In genomic region chr15:63599401-63600000, GRCh38 we compare ENCODE assay signal across 9 cellular contexts. TPM values are rescaled to one million over a fixed set of nuclear protein-coding genes. Genes with fewer than 3 reads are reported as not detected.
DNase-seq lines count a peak whose midpoint lies in the region; ATAC-seq, FAIRE-seq and TF ChIP-seq lines count a peak whose summit lies in the region.
"Had no signal": no experiment of that assay in that cellular context is flagged by ENCODE, and none has a peak within 500 bp of the region (broad histone marks: within the 10 kb centered on the region; RNA-seq: fewer than 3 reads in every experiment).

No MANE protein-coding gene starts in this region.

- 5 to 39% (median 23%) methylated on average over 17 to 19 of the region's 19 CpGs for WGBS in small intestine, 3 donors

- peak overlapping the region; percentile 83 for H3K27ac ChIP-seq in CD8-positive, alpha-beta T cell (ENCODE audit: low read depth, low read length)
- peak overlapping the region; percentile 77 to 94 for H3K27ac ChIP-seq in small intestine (ENCODE audit: low read depth in 1 of 2, low read length in 1 of 2)

- peak overlapping the region; percentile 89 for H3K27ac Mint-ChIP-seq in CD8-positive, alpha-beta T cell
- peak overlapping the region; percentile 73; the same call in 1 of the 2 replicates for H3K27ac Mint-ChIP-seq in HFFc6
- H3K27ac Mint-ChIP-seq in MCF 10A (ENCODE audit: low read depth, unreplicated experiment): peak overlapping the region; percentile 27
- peak overlapping the region; percentile 45 to 89 (median 76) for H3K27ac Mint-ChIP-seq in immature natural killer cell

- CTCF ChIA-PET in CD8-positive, alpha-beta T cell (lab: Charles Lee): interaction anchor here (0.6 to 10.0 kb wide), 14 partner anchors 11 to 447 kb away, joined by 3 to 69 read pairs (median 4); partner anchors contain the start of gene DAPK2
- CTCF ChIA-PET in MCF 10A (lab: Yijun Ruan, JAX): interaction anchor here (0.6 to 3.4 kb wide), 34 partner anchors 9 to 468 kb away, joined by 3 to 41 read pairs (median 4); partner anchors contain the start of gene USP3

- H3K9me3 Mint-ChIP-seq in CD8-positive, alpha-beta T cell: no peaks in the 10 kb centered on the region
- H3K9me3 Mint-ChIP-seq in HFFc6 (no peaks in the 10 kb centered on the region), MCF 10A (ENCODE audit: unreplicated experiment) (no peaks in the 10 kb centered on the region), immature natural killer cell (no peaks in the 10 kb centered on the region)

- no TSS peak for BruUV-seq in MCF 10A (replicated peaks; lab: Mats Ljungman, UMichigan)

- no peaks in the 10 kb centered on the region for H3K27me3 ChIP-seq in CD8-positive, alpha-beta T cell (ENCODE audit: insufficient read depth, low read length)
- H3K27me3 ChIP-seq in small intestine (ENCODE audit: control insufficient read depth in 2 of 2, insufficient read depth in 2 of 2, low read length in 2 of 2): no peaks in the 10 kb centered on the region

- H3K27me3 Mint-ChIP-seq in CD8-positive, alpha-beta T cell (ENCODE audit: low read depth): no peaks in the 10 kb centered on the region
- H3K27me3 Mint-ChIP-seq in HFFc6 (ENCODE audit: insufficient read depth) (peaks cover 5% of the 10 kb centered on the region), MCF 10A (ENCODE audit: insufficient read depth, unreplicated experiment) (no peaks in the 10 kb centered on the region), immature natural killer cell (ENCODE audit: low read depth in 3 of 3) (peaks cover 12 to 26% (median 20%) of the 10 kb centered on the region in 3 donors)

- intact Hi-C loops in CD8-positive, alpha-beta T cell (cut with DNase I, micrococcal nuclease): loop anchor here (2.0 to 5.0 kb wide), 2 partner anchors 21 to 132 kb away; no protein-coding TSS in a partner anchor
- intact Hi-C loops in MCF 10A (cut with micrococcal nuclease): loop anchor here (1.0 kb wide), 3 partner anchors 95 to 310 kb away; partner anchors contain the start of gene USP3

- peak overlapping the region; percentile 79 for H3K4me3 ChIP-seq in CD8-positive, alpha-beta T cell (ENCODE audit: low read depth, low read length)
- H3K4me3 ChIP-seq in small intestine (ENCODE audit: low read depth in 1 of 2, low read length in 2 of 2): peak overlapping the region in 1 of 2 donors; percentile 62

- no peak for ATAC-seq in CD8-positive, alpha-beta T cell
- 0 out of 3 replicates have a peak, but pooled peaks have one; percentile 6 for ATAC-seq in SK-N-SH treated with all-trans-retinoic acid at 6 μM for 48 hours

- H3K4me1 ChIP-seq in CD8-positive, alpha-beta T cell (ENCODE audit: insufficient read depth, low read length): peaks cover 29% of the 10 kb centered on the region
- H3K4me1 ChIP-seq in small intestine (ENCODE audit: control insufficient read depth in 2 of 2, insufficient read depth in 1 of 2, low read depth in 1 of 2, low read length in 1 of 2): peaks cover 0 to 7% of the 10 kb centered on the region in 2 donors

- peaks cover 59% of the 10 kb centered on the region for H3K4me1 Mint-ChIP-seq in CD8-positive, alpha-beta T cell (ENCODE audit: low read depth)
- H3K4me1 Mint-ChIP-seq in HFFc6 (ENCODE audit: low read depth) (peaks cover 27% of the 10 kb centered on the region), MCF 10A (ENCODE audit: insufficient read depth, unreplicated experiment) (peaks cover 11% of the 10 kb centered on the region), immature natural killer cell (peaks cover 34 to 36% of the 10 kb centered on the region in 2 donors)

- POLR2A ChIA-PET in CD8-positive, alpha-beta T cell (lab: Charles Lee): interaction anchor here (0.7 to 3.4 kb wide), 10 partner anchors 11 to 494 kb away, joined by 3 to 28 read pairs (median 5); partner anchors contain the start of genes CIAO2A and USP3
- POLR2A ChIA-PET in MCF 10A (lab: Yijun Ruan, JAX): interaction anchor here (0.7 to 11.1 kb wide), 32 partner anchors 11 to 494 kb away, joined by 3 to 186 read pairs (median 4); partner anchors contain the start of genes CIAO2A, RPS27L and USP3

- peak overlapping the region; percentile 90 for H3K4me3 Mint-ChIP-seq in CD8-positive, alpha-beta T cell
- H3K4me3 Mint-ChIP-seq in HFFc6 (peak overlapping the region; percentile 97), MCF 10A (ENCODE audit: unreplicated experiment) (peak overlapping the region; percentile 83), immature natural killer cell (peak overlapping the region; percentile 75 to 96 (median 81))

- no peak for FAIRE-seq in small intestine (lab: Jason Lieb, UNC)
- FAIRE-seq: TTC549 had no signal

- no peaks in the 10 kb centered on the region for H3K36me3 ChIP-seq in CD8-positive, alpha-beta T cell (ENCODE audit: insufficient read depth, low read length)
- no peaks in the 10 kb centered on the region for H3K36me3 ChIP-seq in small intestine (ENCODE audit: control insufficient read depth in 2 of 2, insufficient read depth in 2 of 2, low read length in 2 of 2)

- no peaks in the 10 kb centered on the region for H3K9me3 ChIP-seq in CD8-positive, alpha-beta T cell (ENCODE audit: low read length)
- no peaks in the 10 kb centered on the region for H3K9me3 ChIP-seq in small intestine (ENCODE audit: control insufficient read depth, low read depth)

- peak in 4 of 7 experiments; percentile 21 to 53 (median 39) for DNase-seq in CD8-positive, alpha-beta T cell
- DNase-seq in HFFc6 (no peak), MCF 10A (ENCODE audit: unreplicated experiment) (peak; percentile 68), immature natural killer cell (peak in 2 of 3 donors; percentile 16), small intestine (peak; percentile 79), NCI-H187 (lab: John Stamatoyannopoulos, UW) (no peak), NCI-H510A (lab: John Stamatoyannopoulos, UW) (no peak)

- H3K36me3 Mint-ChIP-seq in CD8-positive, alpha-beta T cell: peaks cover 6% of the 10 kb centered on the region
- H3K36me3 Mint-ChIP-seq in HFFc6 (ENCODE audit: low read depth) (no peaks in the 10 kb centered on the region), MCF 10A (ENCODE audit: insufficient read depth, unreplicated experiment) (peaks cover 18% of the 10 kb centered on the region), immature natural killer cell (peaks cover 0 to 3% (median 0%) of the 10 kb centered on the region in 3 donors)

- TF ChIP-seq CTCF in CD8-positive, alpha-beta T cell (IDR thresholded peaks at IDR 0.05): no peak
- TF ChIP-seq CTCF in HFFc6 (IDR thresholded peaks at IDR 0.05): peak; percentile 66; the same call in 1 of the 2 replicates
- peak; percentile 66 for TF ChIP-seq CTCF in MCF 10A (IDR thresholded peaks at IDR 0.05; ENCODE audit: unreplicated experiment)

TF ChIP-seq in SK-N-SH treated with all-trans-retinoic acid at 6 μM for 48 hours, 23 proteins besides CTCF, POLR2A, EP300 and RAD21:
- TF ChIP-seq ZFP30 (CRISPR knock-in tag; IDR thresholded peaks at IDR 0.05): no peak

RNA-seq across cellular contexts. Expression of gene FBXL22, which starts 2.3 kb away (rescaled TPM):
- 1 to 10 TPM in 1 of 2 experiments, under 1 TPM in 1; 0.68 to 1.7 TPM for total RNA-seq in CD8-positive, alpha-beta T cell
- under 1 TPM; 0.20 to 0.57 (median 0.29) TPM for total RNA-seq in HFFc6 (2021; fragmentation: NEBNext Ultra II Directional; extraction: Animal tissue kit (Norgen Biotek cat#: 25700))
- total RNA-seq in MCF 10A (2022): 0.39 and 0.58 TPM in 2 replicates
- polyA plus RNA-seq in immature natural killer cell: 1 to 10 TPM in 1 of 3 donors, not detected in 2; 1.1 TPM
- 1 to 10 TPM in 1 of 3 donors, not detected in 2; 2.1 TPM for polyA plus RNA-seq in small intestine

Comparison
In these comparisons a context has a peak if more than half of its experiments do, and no peak if none do; other contexts are left out.
1. DNase-seq: peak in CD8-positive, alpha-beta T cell (4 of 7), MCF 10A (single experiment), immature natural killer cell (2 of 3) and small intestine (single experiment); none in HFFc6 (single experiment), NCI-H187 (0 of 2) and NCI-H510A (single experiment).
2. H3K27ac Mint-ChIP-seq: peak in every context shown above with its lines; median percentile 89 in CD8-positive, alpha-beta T cell; 76 in immature natural killer cell; 73 in HFFc6; 27 in MCF 10A.
3. Peak in every context shown above with its lines, with median percentiles within 50 percentile points of each other: H3K4me3 Mint-ChIP-seq.